Comparison of ENCODE assay signal across 1 cellular context in the genomic region with DNA sequence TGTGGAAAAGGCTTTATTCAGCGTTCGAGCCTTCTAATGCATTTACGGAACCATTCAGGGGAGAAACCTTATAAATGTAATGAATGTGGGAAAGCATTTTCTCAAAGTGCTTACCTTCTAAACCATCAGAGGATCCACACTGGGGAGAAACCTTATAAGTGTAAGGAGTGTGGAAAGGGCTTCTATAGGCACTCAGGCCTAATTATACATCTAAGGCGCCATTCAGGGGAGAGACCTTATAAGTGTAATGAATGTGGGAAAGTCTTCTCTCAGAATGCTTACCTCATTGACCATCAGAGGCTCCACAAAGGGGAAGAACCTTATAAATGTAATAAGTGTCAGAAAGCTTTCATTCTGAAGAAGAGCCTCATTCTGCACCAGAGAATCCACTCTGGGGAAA.
TF ChIP-seq lines count a peak whose summit lies in the region.

No MANE protein-coding gene starts in this region.

TF ChIP-seq in HepG2, 621 proteins besides CTCF, POLR2A, EP300 and RAD21:
- TF ChIP-seq KDM5A (IDR thresholded peaks at IDR 0.05; ENCODE audit: borderline replicate concordance, low read length), result no peak
- no peak for TF ChIP-seq RBFOX2 (IDR thresholded peaks at IDR 0.05; ENCODE audit: low read depth, low read length)
- TF ChIP-seq, protein P1, sequence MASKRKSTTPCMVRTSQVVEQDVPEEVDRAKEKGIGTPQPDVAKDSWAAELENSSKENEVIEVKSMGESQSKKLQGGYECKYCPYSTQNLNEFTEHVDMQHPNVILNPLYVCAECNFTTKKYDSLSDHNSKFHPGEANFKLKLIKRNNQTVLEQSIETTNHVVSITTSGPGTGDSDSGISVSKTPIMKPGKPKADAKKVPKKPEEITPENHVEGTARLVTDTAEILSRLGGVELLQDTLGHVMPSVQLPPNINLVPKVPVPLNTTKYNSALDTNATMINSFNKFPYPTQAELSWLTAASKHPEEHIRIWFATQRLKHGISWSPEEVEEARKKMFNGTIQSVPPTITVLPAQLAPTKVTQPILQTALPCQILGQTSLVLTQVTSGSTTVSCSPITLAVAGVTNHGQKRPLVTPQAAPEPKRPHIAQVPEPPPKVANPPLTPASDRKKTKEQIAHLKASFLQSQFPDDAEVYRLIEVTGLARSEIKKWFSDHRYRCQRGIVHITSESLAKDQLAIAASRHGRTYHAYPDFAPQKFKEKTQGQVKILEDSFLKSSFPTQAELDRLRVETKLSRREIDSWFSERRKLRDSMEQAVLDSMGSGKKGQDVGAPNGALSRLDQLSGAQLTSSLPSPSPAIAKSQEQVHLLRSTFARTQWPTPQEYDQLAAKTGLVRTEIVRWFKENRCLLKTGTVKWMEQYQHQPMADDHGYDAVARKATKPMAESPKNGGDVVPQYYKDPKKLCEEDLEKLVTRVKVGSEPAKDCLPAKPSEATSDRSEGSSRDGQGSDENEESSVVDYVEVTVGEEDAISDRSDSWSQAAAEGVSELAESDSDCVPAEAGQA (IDR thresholded peaks at IDR 0.05; ENCODE audit: low read depth), result no peak
- TF ChIP-seq, protein P1 (CRISPR knock-in tag; IDR thresholded peaks at IDR 0.05; ENCODE audit: borderline replicate concordance), result no peak
- TF ChIP-seq, protein P2, sequence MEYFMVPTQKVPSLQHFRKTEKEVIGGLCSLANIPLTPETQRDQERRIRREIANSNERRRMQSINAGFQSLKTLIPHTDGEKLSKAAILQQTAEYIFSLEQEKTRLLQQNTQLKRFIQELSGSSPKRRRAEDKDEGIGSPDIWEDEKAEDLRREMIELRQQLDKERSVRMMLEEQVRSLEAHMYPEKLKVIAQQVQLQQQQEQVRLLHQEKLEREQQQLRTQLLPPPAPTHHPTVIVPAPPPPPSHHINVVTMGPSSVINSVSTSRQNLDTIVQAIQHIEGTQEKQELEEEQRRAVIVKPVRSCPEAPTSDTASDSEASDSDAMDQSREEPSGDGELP (IDR thresholded peaks at IDR 0.05; ENCODE audit: borderline replicate concordance, low read depth), result no peak
- TF ChIP-seq ZNF460 (CRISPR knock-in tag; IDR thresholded peaks at IDR 0.05; ENCODE audit: borderline replicate concordance), result no peak
- no peak for TF ChIP-seq NFKB2 (CRISPR knock-in tag; IDR thresholded peaks at IDR 0.05; ENCODE audit: borderline replicate concordance)
- TF ChIP-seq ZNF709 (CRISPR knock-in tag; IDR thresholded peaks at IDR 0.05), result no peak
- TF ChIP-seq, protein P3, sequence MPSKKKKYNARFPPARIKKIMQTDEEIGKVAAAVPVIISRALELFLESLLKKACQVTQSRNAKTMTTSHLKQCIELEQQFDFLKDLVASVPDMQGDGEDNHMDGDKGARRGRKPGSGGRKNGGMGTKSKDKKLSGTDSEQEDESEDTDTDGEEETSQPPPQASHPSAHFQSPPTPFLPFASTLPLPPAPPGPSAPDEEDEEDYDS (CRISPR knock-in tag; IDR thresholded peaks at IDR 0.05), result no peak
- TF ChIP-seq, protein P4, sequence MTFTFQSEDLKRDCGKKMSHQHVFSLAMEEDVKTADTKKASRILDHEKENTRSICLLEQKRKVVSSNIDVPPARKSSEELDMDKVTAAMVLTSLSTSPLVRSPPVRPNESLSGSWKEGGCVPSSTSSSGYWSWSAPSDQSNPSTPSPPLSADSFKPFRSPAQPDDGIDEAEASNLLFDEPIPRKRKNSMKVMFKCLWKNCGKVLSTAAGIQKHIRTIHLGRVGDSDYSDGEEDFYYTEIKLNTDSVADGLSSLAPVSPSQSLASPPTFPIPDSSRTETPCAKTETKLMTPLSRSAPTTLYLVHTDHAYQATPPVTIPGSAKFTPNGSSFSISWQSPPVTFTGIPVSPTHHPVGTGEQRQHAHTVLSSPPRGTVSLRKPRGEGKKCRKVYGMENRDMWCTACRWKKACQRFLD (CRISPR knock-in tag; IDR thresholded peaks at IDR 0.05; ENCODE audit: borderline replicate concordance), result no peak
